ENCODE assay signal across 36 cellular contexts in genomic region chrX:153463556-153463955, GRCh38. TPM values are rescaled to one million over a fixed set of nuclear protein-coding genes. Genes with fewer than 3 reads are reported as not detected.
"Had no signal": no experiment of that assay in that cellular context is flagged by ENCODE, and none has a peak within 500 bp of the region (broad histone marks: within the 10 kb centered on the region; RNA-seq: fewer than 3 reads in every experiment).

No MANE protein-coding gene starts in this region.

- H3K4me1 ChIP-seq: body of pancreas, breast epithelium had no signal

- H3K4me1 Mint-ChIP-seq: activated CD4-positive, alpha-beta T cell treated with anti-CD3 and anti-CD28 coated beads for 36 hours; activated CD8-positive, alpha-beta memory T cell treated with anti-CD3 and anti-CD28 coated beads, Interleukin-2, amount 10 ng/mL, durations not matched to agents 7 days and 5 days; activated naive CD8-positive, alpha-beta T cell treated with anti-CD3 and anti-CD28 coated beads, Interleukin-2, amount 10 ng/mL, durations not matched to agents 7 days and 5 days; WTC11 had no signal

- H3K9me3 Mint-ChIP-seq: activated CD4-positive, alpha-beta memory T cell treated with anti-CD3 and anti-CD28 coated beads, Interleukin-2, amount 10 ng/mL, durations not matched to agents 7 days and 5 days; activated CD4-positive, alpha-beta T cell treated with anti-CD3 and anti-CD28 coated beads, Interleukin-2, amount 10 ng/mL, durations not matched to agents 7 days and 5 days; activated naive CD4-positive, alpha-beta T cell treated with anti-CD3 and anti-CD28 coated beads, Interleukin-2, amount 10 ng/mL, durations not matched to agents 7 days and 5 days; activated naive CD4-positive, alpha-beta T cell treated with anti-CD3 and anti-CD28 coated beads, Interleukin-2, amount 50 U/mL, for 24 hours; activated naive CD8-positive, alpha-beta T cell treated with anti-CD3 and anti-CD28 coated beads, Interleukin-2, amount 10 ng/mL, durations not matched to agents 7 days and 5 days; activated naive CD8-positive, alpha-beta T cell treated with anti-CD3 and anti-CD28 coated beads, Interleukin-2, amount 50 U/mL, for 24 hours; activated T-cell treated with anti-CD3 and anti-CD28 coated beads, Interleukin-2, amount 50 U/mL, for 24 hours; activated T-helper 2 cell treated with anti-CD3 and anti-CD28 coated beads, Interferon-gamma antibody, Interleukin-2, Interleukin-4, amounts not matched to agents 10 μg/mL and 5 μg/mL and 100 μg/mL, durations not matched to agents 14 hours and 24 hours and 36 hours; T-helper 1 cell treated with Interleukin-12 subunit alpha and Interleukin-12 subunit beta and Interleukin-4 antibody, amounts not matched to agents 30 μg/mL and 1 μg/mL, for 36 hours; T-helper 2 cell treated with Interferon-gamma antibody and Interleukin-4, amounts not matched to agents 5 μg/mL and 100 μg/mL, for 36 hours; WTC11 had no signal

- H3K36me3 ChIP-seq: brain microvascular endothelial cell, breast epithelium had no signal

- H3K4me3 Mint-ChIP-seq: activated CD4-positive, alpha-beta memory T cell treated with anti-CD3 and anti-CD28 coated beads, Interleukin-2, amount 10 ng/mL, durations not matched to agents 7 days and 5 days; activated CD4-positive, alpha-beta T cell treated with anti-CD3 and anti-CD28 coated beads for 36 hours; activated CD4-positive, alpha-beta T cell treated with anti-CD3 and anti-CD28 coated beads, Interleukin-2, amount 10 ng/mL, durations not matched to agents 7 days and 5 days; activated CD8-positive, alpha-beta memory T cell treated with anti-CD3 and anti-CD28 coated beads, Interleukin-2, amount 10 ng/mL, durations not matched to agents 7 days and 5 days; activated CD8-positive, alpha-beta T cell treated with anti-CD3 and anti-CD28 coated beads, Interleukin-2, amount 10 ng/mL, durations not matched to agents 7 days and 5 days; activated naive CD4-positive, alpha-beta T cell treated with anti-CD3 and anti-CD28 coated beads, Interleukin-2, amount 10 ng/mL, durations not matched to agents 7 days and 5 days; activated naive CD4-positive, alpha-beta T cell treated with anti-CD3 and anti-CD28 coated beads, Interleukin-2, amount 50 U/mL, for 24 hours; activated naive CD8-positive, alpha-beta T cell; activated naive CD8-positive, alpha-beta T cell treated with anti-CD3 and anti-CD28 coated beads, Interleukin-2, amount 10 ng/mL, durations not matched to agents 7 days and 5 days; activated naive CD8-positive, alpha-beta T cell treated with anti-CD3 and anti-CD28 coated beads, Interleukin-2, amount 50 U/mL, for 24 hours; activated T-cell treated with anti-CD3 and anti-CD28 coated beads, Interleukin-2, amount 50 U/mL, for 24 hours; T-helper 1 cell treated with Interleukin-12 subunit alpha and Interleukin-12 subunit beta and Interleukin-4 antibody, amounts not matched to agents 30 μg/mL and 1 μg/mL, for 36 hours; T-helper 2 cell treated with Interferon-gamma antibody and Interleukin-4, amounts not matched to agents 5 μg/mL and 100 μg/mL, for 36 hours; WTC11 had no signal

- H3K27me3 Mint-ChIP-seq: activated CD4-positive, alpha-beta memory T cell treated with anti-CD3 and anti-CD28 coated beads, Interleukin-2, amount 10 ng/mL, durations not matched to agents 7 days and 5 days; activated CD4-positive, alpha-beta T cell treated with anti-CD3 and anti-CD28 coated beads for 36 hours; activated CD4-positive, alpha-beta T cell treated with anti-CD3 and anti-CD28 coated beads, Interleukin-2, amount 10 ng/mL, durations not matched to agents 7 days and 5 days; activated CD8-positive, alpha-beta memory T cell treated with anti-CD3 and anti-CD28 coated beads, Interleukin-2, amount 10 ng/mL, durations not matched to agents 7 days and 5 days; activated naive CD4-positive, alpha-beta T cell treated with anti-CD3 and anti-CD28 coated beads, Interleukin-2, amount 10 ng/mL, durations not matched to agents 7 days and 5 days; activated naive CD4-positive, alpha-beta T cell treated with anti-CD3 and anti-CD28 coated beads, Interleukin-2, amount 50 U/mL, for 24 hours; activated naive CD8-positive, alpha-beta T cell; activated naive CD8-positive, alpha-beta T cell treated with anti-CD3 and anti-CD28 coated beads, Interleukin-2, amount 10 ng/mL, durations not matched to agents 7 days and 5 days; activated naive CD8-positive, alpha-beta T cell treated with anti-CD3 and anti-CD28 coated beads, Interleukin-2, amount 50 U/mL, for 24 hours had no signal

- H3K9me3 ChIP-seq: body of pancreas, breast epithelium had no signal

- H3K27ac ChIP-seq: body of pancreas, brain microvascular endothelial cell, breast epithelium, WERI-Rb-1 had no signal

- H3K27ac Mint-ChIP-seq: activated CD4-positive, alpha-beta memory T cell treated with anti-CD3 and anti-CD28 coated beads, Interleukin-2, amount 10 ng/mL, durations not matched to agents 7 days and 5 days; activated CD4-positive, alpha-beta T cell treated with anti-CD3 and anti-CD28 coated beads for 36 hours; activated CD4-positive, alpha-beta T cell treated with anti-CD3 and anti-CD28 coated beads, Interleukin-2, amount 10 ng/mL, durations not matched to agents 7 days and 5 days; activated CD8-positive, alpha-beta memory T cell treated with anti-CD3 and anti-CD28 coated beads, Interleukin-2, amount 10 ng/mL, durations not matched to agents 7 days and 5 days; activated CD8-positive, alpha-beta T cell treated with anti-CD3 and anti-CD28 coated beads, Interleukin-2, amount 10 ng/mL, durations not matched to agents 7 days and 5 days; activated naive CD4-positive, alpha-beta T cell treated with anti-CD3 and anti-CD28 coated beads, Interleukin-2, amount 10 ng/mL, durations not matched to agents 7 days and 5 days; activated naive CD4-positive, alpha-beta T cell treated with anti-CD3 and anti-CD28 coated beads, Interleukin-2, amount 50 U/mL, for 24 hours; activated naive CD8-positive, alpha-beta T cell; activated naive CD8-positive, alpha-beta T cell treated with anti-CD3 and anti-CD28 coated beads, Interleukin-2, amount 10 ng/mL, durations not matched to agents 7 days and 5 days; activated naive CD8-positive, alpha-beta T cell treated with anti-CD3 and anti-CD28 coated beads, Interleukin-2, amount 50 U/mL, for 24 hours; activated T-cell treated with anti-CD3 and anti-CD28 coated beads, Interleukin-2, amount 50 U/mL, for 24 hours; activated T-helper 2 cell treated with anti-CD3 and anti-CD28 coated beads, Interferon-gamma antibody, Interleukin-2, Interleukin-4, amounts not matched to agents 10 μg/mL and 5 μg/mL and 100 μg/mL, durations not matched to agents 14 hours and 24 hours and 36 hours; T-helper 1 cell treated with Interleukin-12 subunit alpha and Interleukin-12 subunit beta and Interleukin-4 antibody, amounts not matched to agents 30 μg/mL and 1 μg/mL, for 36 hours; T-helper 2 cell treated with Interferon-gamma antibody and Interleukin-4, amounts not matched to agents 5 μg/mL and 100 μg/mL, for 36 hours; WTC11 had no signal

- DNase-seq: activated CD4-positive, alpha-beta memory T cell treated with anti-CD3 and anti-CD28 coated beads, Interleukin-2, amount 10 ng/mL, durations not matched to agents 7 days and 5 days; activated CD4-positive, alpha-beta T cell treated with anti-CD3 and anti-CD28 coated beads for 1 hour; activated CD4-positive, alpha-beta T cell treated with anti-CD3 and anti-CD28 coated beads for 36 hours; activated CD4-positive, alpha-beta T cell treated with anti-CD3 and anti-CD28 coated beads for 48 hours; activated CD4-positive, alpha-beta T cell treated with anti-CD3 and anti-CD28 coated beads, Interleukin-2, amount 10 ng/mL, durations not matched to agents 7 days and 5 days; activated CD4-positive, alpha-beta T cell treated with anti-CD3 and anti-CD28 coated beads, Interleukin-2, amount 50 U/mL, for 48 hours; activated CD4-positive, CD25-positive, alpha-beta regulatory T cell; activated CD8-positive, alpha-beta memory T cell treated with anti-CD3 and anti-CD28 coated beads for 24 hours; activated CD8-positive, alpha-beta memory T cell treated with anti-CD3 and anti-CD28 coated beads, Interleukin-2, amount 10 ng/mL, durations not matched to agents 7 days and 5 days; activated CD8-positive, alpha-beta memory T cell treated with anti-CD3 and anti-CD28 coated beads, Interleukin-2, amount 50 U/mL, for 48 hours; activated CD8-positive, alpha-beta T cell treated with anti-CD3 and anti-CD28 coated beads, Interleukin-2, amount 10 ng/mL, durations not matched to agents 7 days and 5 days; activated effector memory CD4-positive, alpha-beta T cell treated with Interleukin-2 at 50 U/mL for 16 hours; activated gamma-delta T cell; activated naive CD4-positive, alpha-beta T cell treated with anti-CD3 and anti-CD28 coated beads, Interleukin-2, amount 10 ng/mL, durations not matched to agents 7 days and 5 days; activated naive CD4-positive, alpha-beta T cell treated with Interleukin-2 at 50 U/mL for 16 hours; activated naive CD8-positive, alpha-beta T cell treated with anti-CD3 and anti-CD28 coated beads, Interleukin-2, amount 10 ng/mL, durations not matched to agents 7 days and 5 days; activated naive CD8-positive, alpha-beta T cell treated with anti-CD3 and anti-CD28 coated beads, Interleukin-2, amount 50 U/mL, for 24 hours; activated T-cell treated with anti-CD3 and anti-CD28 coated beads, Interleukin-2, amount 50 U/mL, for 24 hours; activated T-cell treated with anti-CD3 and anti-CD28 coated beads, Interleukin-2, amount 50 U/mL, for 48 hours; aorta; body of pancreas; brain microvascular endothelial cell; central memory CD4-positive, alpha-beta T cell; T-helper 1 cell; T-helper 2 cell; T-helper 9 cell; WERI-Rb-1 had no signal

- FAIRE-seq: astrocyte, TTC549 had no signal

- H3K4me3 ChIP-seq: body of pancreas, breast epithelium had no signal

- H3K27me3 ChIP-seq: body of pancreas, brain microvascular endothelial cell had no signal

- H3K36me3 Mint-ChIP-seq: activated naive CD8-positive, alpha-beta T cell; activated naive CD8-positive, alpha-beta T cell treated with anti-CD3 and anti-CD28 coated beads, Interleukin-2, amount 10 ng/mL, durations not matched to agents 7 days and 5 days had no signal

RNA-seq across cellular contexts. Expression of gene BGN, which starts 31.2 kb away (rescaled TPM):
- total RNA-seq: activated CD4-positive, alpha-beta memory T cell treated with anti-CD3 and anti-CD28 coated beads, Interleukin-2, amount 10 ng/mL, durations not matched to agents 7 days and 5 days; activated CD4-positive, alpha-beta T cell treated with anti-CD3 and anti-CD28 coated beads for 36 hours; activated CD4-positive, alpha-beta T cell treated with anti-CD3 and anti-CD28 coated beads, Interleukin-2, amount 10 ng/mL, durations not matched to agents 7 days and 5 days; activated CD8-positive, alpha-beta memory T cell treated with anti-CD3 and anti-CD28 coated beads, Interleukin-2, amount 10 ng/mL, durations not matched to agents 7 days and 5 days; activated CD8-positive, alpha-beta T cell treated with anti-CD3 and anti-CD28 coated beads, Interleukin-2, amount 10 ng/mL, durations not matched to agents 7 days and 5 days; activated naive CD8-positive, alpha-beta T cell treated with anti-CD3 and anti-CD28 coated beads, Interleukin-2, amount 10 ng/mL, durations not matched to agents 7 days and 5 days; activated T-helper 2 cell treated with anti-CD3 and anti-CD28 coated beads, Interferon-gamma antibody, Interleukin-2, Interleukin-4, amounts not matched to agents 10 μg/mL and 5 μg/mL and 100 μg/mL, durations not matched to agents 14 hours and 24 hours and 36 hours had no signal

RNA-seq across cellular contexts. Expression of gene ATP2B3, which starts 53.9 kb away (rescaled TPM):
- total RNA-seq: activated CD4-positive, alpha-beta memory T cell treated with anti-CD3 and anti-CD28 coated beads, Interleukin-2, amount 10 ng/mL, durations not matched to agents 7 days and 5 days; activated CD4-positive, alpha-beta T cell treated with anti-CD3 and anti-CD28 coated beads for 36 hours; activated CD8-positive, alpha-beta memory T cell treated with anti-CD3 and anti-CD28 coated beads, Interleukin-2, amount 10 ng/mL, durations not matched to agents 7 days and 5 days; activated CD8-positive, alpha-beta T cell treated with anti-CD3 and anti-CD28 coated beads, Interleukin-2, amount 10 ng/mL, durations not matched to agents 7 days and 5 days; activated naive CD8-positive, alpha-beta T cell treated with anti-CD3 and anti-CD28 coated beads, Interleukin-2, amount 10 ng/mL, durations not matched to agents 7 days and 5 days; activated T-helper 2 cell treated with anti-CD3 and anti-CD28 coated beads, Interferon-gamma antibody, Interleukin-2, Interleukin-4, amounts not matched to agents 10 μg/mL and 5 μg/mL and 100 μg/mL, durations not matched to agents 14 hours and 24 hours and 36 hours; body of pancreas; breast epithelium had no signal
